In genomic region chr16:56774009-56774408, GRCh38 we compare ENCODE assay signal across 32 cellular contexts.
"Had no signal": no experiment of that assay in that cellular context is flagged by ENCODE, and none has a peak within 500 bp of the region (broad histone marks: within the 10 kb centered on the region; RNA-seq: fewer than 3 reads in every experiment).

No MANE protein-coding gene starts in this region.

- H3K9me3 ChIP-seq: breast epithelium, heart left ventricle, left lung, lower lobe of right lung, suprapubic skin, tibial artery, upper lobe of right lung had no signal

- H3K36me3 ChIP-seq: breast epithelium, heart left ventricle, left lung, lower lobe of right lung, suprapubic skin, tibial artery, upper lobe of right lung, WERI-Rb-1 had no signal

- ATAC-seq: activated CD4-positive, CD25-positive, alpha-beta regulatory T cell treated with anti-CD3 and anti-CD28 coated beads, Interleukin-2, amount 50 U/mL, for 24 hours; activated T-cell treated with anti-CD3 and anti-CD28 coated beads, Interleukin-2, amount 50 U/mL, for 4 hours; activated T-helper 17 cell treated with anti-CD3 and anti-CD28 coated beads, Interleukin-2, amount 50 U/mL, for 72 hours; heart left ventricle; natural killer cell; sciatic nerve; stimulated activated naive B cell treated with anti-CD40 and anti-IgM and Interleukin-4, amounts not matched to agents 10 μg/mL and 1 μg/mL and 100 μg/mL, for 72 hours; upper lobe of right lung had no signal

- H3K27me3 Mint-ChIP-seq: activated CD4-positive, alpha-beta memory T cell treated with anti-CD3 and anti-CD28 coated beads for 36 hours; activated CD4-positive, alpha-beta T cell treated with anti-CD3 and anti-CD28 coated beads, Interleukin-2, amount 10 ng/mL, durations not matched to agents 24 days and 14 days; activated T-helper 17 cell treated with anti-CD3 and anti-CD28 coated beads, Interleukin-2, amount 50 U/mL, for 72 hours; stimulated activated naive B cell treated with anti-CD40 and anti-IgM and Interleukin-4, amounts not matched to agents 10 μg/mL and 1 μg/mL and 100 μg/mL, for 72 hours had no signal

- FAIRE-seq: astrocyte had no signal

- H3K4me3 Mint-ChIP-seq: activated CD4-positive, alpha-beta memory T cell treated with anti-CD3 and anti-CD28 coated beads for 36 hours; activated CD4-positive, alpha-beta T cell treated with anti-CD3 and anti-CD28 coated beads, Interleukin-2, amount 10 ng/mL, durations not matched to agents 24 days and 14 days; activated T-cell treated with anti-CD3 and anti-CD28 coated beads, Interleukin-2, amount 50 U/mL, for 4 hours; activated T-helper 17 cell treated with anti-CD3 and anti-CD28 coated beads, Interleukin-2, amount 50 U/mL, for 72 hours; immature natural killer cell; natural killer cell; stimulated activated naive B cell treated with anti-CD40 and anti-IgM and Interleukin-4, amounts not matched to agents 10 μg/mL and 1 μg/mL and 100 μg/mL, for 72 hours had no signal

- H3K27ac Mint-ChIP-seq: activated CD4-positive, alpha-beta memory T cell treated with anti-CD3 and anti-CD28 coated beads for 36 hours; activated CD4-positive, alpha-beta T cell treated with anti-CD3 and anti-CD28 coated beads, Interleukin-2, amount 10 ng/mL, durations not matched to agents 24 days and 14 days; activated T-helper 17 cell treated with anti-CD3 and anti-CD28 coated beads, Interleukin-2, amount 50 U/mL, for 72 hours; immature natural killer cell; natural killer cell; stimulated activated naive B cell treated with anti-CD40 and anti-IgM and Interleukin-4, amounts not matched to agents 10 μg/mL and 1 μg/mL and 100 μg/mL, for 72 hours had no signal

- H3K9me3 Mint-ChIP-seq: activated CD4-positive, alpha-beta memory T cell treated with anti-CD3 and anti-CD28 coated beads for 36 hours; activated CD4-positive, alpha-beta T cell treated with anti-CD3 and anti-CD28 coated beads, Interleukin-2, amount 10 ng/mL, durations not matched to agents 24 days and 14 days; activated T-cell treated with anti-CD3 and anti-CD28 coated beads, Interleukin-2, amount 50 U/mL, for 4 hours; activated T-helper 17 cell treated with anti-CD3 and anti-CD28 coated beads, Interleukin-2, amount 50 U/mL, for 72 hours; immature natural killer cell; natural killer cell; stimulated activated naive B cell treated with anti-CD40 and anti-IgM and Interleukin-4, amounts not matched to agents 10 μg/mL and 1 μg/mL and 100 μg/mL, for 72 hours had no signal

- H3K36me3 Mint-ChIP-seq: activated CD4-positive, alpha-beta memory T cell treated with anti-CD3 and anti-CD28 coated beads for 36 hours; natural killer cell had no signal

- DNase-seq: activated CD4-positive, alpha-beta memory T cell treated with anti-CD3 and anti-CD28 coated beads for 36 hours; activated CD4-positive, alpha-beta T cell treated with anti-CD3 and anti-CD28 coated beads, Interleukin-2, amount 10 ng/mL, durations not matched to agents 24 days and 14 days; activated CD8-positive, alpha-beta memory T cell treated with anti-CD3 and anti-CD28 coated beads, Interleukin-2, amount 50 U/mL, for 48 hours; activated gamma-delta T cell treated with Interleukin-2 at 50 U/mL for 16 hours; activated naive CD4-positive, alpha-beta T cell treated with anti-CD3 and anti-CD28 coated beads, Interleukin-2, amount 50 U/mL, for 16 hours; activated T-cell treated with anti-CD3 and anti-CD28 coated beads, Interleukin-2, amount 50 U/mL, for 4 hours; amniotic stem cell; central memory CD4-positive, alpha-beta T cell; foreskin fibroblast; heart left ventricle; hypothalamus; immature natural killer cell; kidney glomerular epithelial cell; left lung; lower lobe of right lung; mesenchymal stem cell; natural killer cell; retina; stimulated activated CD4-positive, alpha-beta T cell treated with anti-CD3 and anti-CD28 coated beads, Interleukin-12 subunit alpha, Interleukin-12 subunit beta, amount 100 ng/mL, for 4 hours; stimulated activated CD4-positive, alpha-beta T cell treated with anti-CD3 and anti-CD28 coated beads, Interleukin-4, amount 100 ng/mL, for 4 hours; stimulated activated CD8-positive, alpha-beta memory T cell treated with anti-CD3 and anti-CD28 coated beads, Interleukin-4, amount 100 ng/mL, for 48 hours; stimulated activated naive B cell treated with anti-CD40 and anti-IgM and Interleukin-4, amounts not matched to agents 10 μg/mL and 1 μg/mL and 100 μg/mL, for 72 hours; tibial artery; upper lobe of right lung; WERI-Rb-1 had no signal

- H3K27me3 ChIP-seq: breast epithelium, heart left ventricle, left lung, suprapubic skin, tibial artery, upper lobe of right lung had no signal

- H3K4me3 ChIP-seq: breast epithelium, heart left ventricle, left lung, lower lobe of right lung, skin epidermis, suprapubic skin, tibial artery, upper lobe of right lung had no signal

- H3K27ac ChIP-seq: breast epithelium, heart left ventricle, left lung, lower lobe of right lung, tibial artery, upper lobe of right lung, WERI-Rb-1 had no signal
